ENCODE assay signal across 2 cellular contexts in genomic region chr16:29645699-29646187, GRCh38.
A peak's percentile ranks its signal among the peaks of the same experiment; 100 is the strongest.
TF ChIP-seq lines count a peak whose summit lies in the region.

No MANE protein-coding gene starts in this region.

TF ChIP-seq in HEK293, 187 proteins besides CTCF, POLR2A, EP300 and RAD21 (continued from another document):
- peak; percentile 56 for TF ChIP-seq ZNF518A (tag by site-specific recombination; conservative IDR thresholded peaks at IDR 0.05; ENCODE audit: low read depth)

TF ChIP-seq in HepG2, 621 proteins besides CTCF, POLR2A, EP300 and RAD21 (continued from another document and continues in another):
- no peak for TF ChIP-seq RFXAP (CRISPR knock-in tag; IDR thresholded peaks at IDR 0.05; ENCODE audit: borderline replicate concordance)
- TF ChIP-seq ZNF274 (CRISPR knock-in tag; IDR thresholded peaks at IDR 0.05) = peak; percentile 45; the same call in 1 of the 2 replicates
- no peak for TF ChIP-seq IRF9 (CRISPR knock-in tag; IDR thresholded peaks at IDR 0.05; ENCODE audit: borderline replicate concordance)
- no peak for TF ChIP-seq ZBTB38 (CRISPR knock-in tag; IDR thresholded peaks at IDR 0.05)
- TF ChIP-seq JARID2 (CRISPR knock-in tag; IDR thresholded peaks at IDR 0.05; ENCODE audit: insufficient replicate concordance) = no peak
- TF ChIP-seq ELK4 (CRISPR knock-in tag; IDR thresholded peaks at IDR 0.05; ENCODE audit: borderline replicate concordance) = no peak
- no peak for TF ChIP-seq ZNF317 (CRISPR knock-in tag; IDR thresholded peaks at IDR 0.05)
- TF ChIP-seq ZNF24 (IDR thresholded peaks at IDR 0.05) = no peak
- 0 out of 2 replicates have a peak, but pooled peaks have one; percentile 38 for TF ChIP-seq ZBTB49 (CRISPR knock-in tag; IDR thresholded peaks at IDR 0.05; ENCODE audit: borderline replicate concordance)
- no peak for TF ChIP-seq ATF7-NPFF (CRISPR knock-in tag; IDR thresholded peaks at IDR 0.05; ENCODE audit: low read depth)
- no peak for TF ChIP-seq MXI1 (IDR thresholded peaks at IDR 0.05; ENCODE audit: borderline replicate concordance, low read depth, low read length)
- peak; percentile 81 for TF ChIP-seq HCFC1 (IDR thresholded peaks at IDR 0.05; ENCODE audit: low read depth, low read length)
- TF ChIP-seq ATAD3A (CRISPR knock-in tag; IDR thresholded peaks at IDR 0.05) = no peak
- TF ChIP-seq REL (CRISPR knock-in tag; conservative IDR thresholded peaks at IDR 0.05) = no peak
- no peak for TF ChIP-seq TOPORS (CRISPR knock-in tag; IDR thresholded peaks at IDR 0.05)
- TF ChIP-seq SNAPC2 (CRISPR knock-in tag; IDR thresholded peaks at IDR 0.05) = no peak
- TF ChIP-seq RXRA (CRISPR knock-in tag; IDR thresholded peaks at IDR 0.05) = no peak
- no peak for TF ChIP-seq TEF (CRISPR knock-in tag; IDR thresholded peaks at IDR 0.05)
- no peak for TF ChIP-seq JUNB (CRISPR knock-in tag; IDR thresholded peaks at IDR 0.05; ENCODE audit: borderline replicate concordance)
- TF ChIP-seq SNAI1 (CRISPR knock-in tag; IDR thresholded peaks at IDR 0.05; ENCODE audit: borderline replicate concordance) = no peak
- TF ChIP-seq SP2 (CRISPR knock-in tag; IDR thresholded peaks at IDR 0.05) = no peak
- 0 out of 2 replicates have a peak, but pooled peaks have one; percentile 40 for TF ChIP-seq FOXK1 (CRISPR knock-in tag; IDR thresholded peaks at IDR 0.05; ENCODE audit: borderline replicate concordance, low read depth)
- TF ChIP-seq ZNF362 (CRISPR knock-in tag; IDR thresholded peaks at IDR 0.05; ENCODE audit: borderline replicate concordance) = peak; percentile 62; the same call in 1 of the 2 replicates
- TF ChIP-seq ZNF33A (CRISPR knock-in tag; IDR thresholded peaks at IDR 0.05; ENCODE audit: borderline replicate concordance) = no peak
- no peak for TF ChIP-seq ZNF282 (IDR thresholded peaks at IDR 0.05; ENCODE audit: partially characterized antibody)
- 0 out of 2 replicates have a peak, but pooled peaks have one; percentile 48 for TF ChIP-seq SPEN (CRISPR knock-in tag; IDR thresholded peaks at IDR 0.05; ENCODE audit: low read depth)
- no peak for TF ChIP-seq ZNF382 (CRISPR knock-in tag; IDR thresholded peaks at IDR 0.05; ENCODE audit: borderline replicate concordance)
- TF ChIP-seq PTBP1 (IDR thresholded peaks at IDR 0.05; ENCODE audit: low read depth, low read length, poor library complexity, severe bottlenecking) = no peak
- TF ChIP-seq XBP1 (CRISPR knock-in tag; IDR thresholded peaks at IDR 0.05) = no peak
- TF ChIP-seq ZSCAN20 (CRISPR knock-in tag; IDR thresholded peaks at IDR 0.05; ENCODE audit: borderline replicate concordance) = no peak
- 0 out of 2 replicates have a peak, but pooled peaks have one; percentile 23 for TF ChIP-seq WIZ (CRISPR knock-in tag; IDR thresholded peaks at IDR 0.05)
- TF ChIP-seq HNF1A (IDR thresholded peaks at IDR 0.05; ENCODE audit: low read depth) = no peak
- TF ChIP-seq HNF1A (CRISPR knock-in tag; IDR thresholded peaks at IDR 0.05; ENCODE audit: borderline replicate concordance) = no peak
- TF ChIP-seq YEATS4 (CRISPR knock-in tag; IDR thresholded peaks at IDR 0.05; ENCODE audit: borderline replicate concordance) = peak; percentile 41; the same call in 1 of the 2 replicates
- no peak for TF ChIP-seq MYPOP (CRISPR knock-in tag; IDR thresholded peaks at IDR 0.05)
- no peak for TF ChIP-seq CENPT (CRISPR knock-in tag; IDR thresholded peaks at IDR 0.05; ENCODE audit: low read depth)
- TF ChIP-seq ZBTB37 (CRISPR knock-in tag; IDR thresholded peaks at IDR 0.05) = no peak
- TF ChIP-seq EHMT2 (IDR thresholded peaks at IDR 0.05; ENCODE audit: borderline replicate concordance, low read depth, low read length) = peak; percentile 91
- TF ChIP-seq ZNF138 (CRISPR knock-in tag; IDR thresholded peaks at IDR 0.05; ENCODE audit: low read depth) = no peak
- TF ChIP-seq ETV6 (CRISPR knock-in tag; conservative IDR thresholded peaks at IDR 0.05) = peak; percentile 45; the same call in 1 of the 2 replicates
- 0 out of 2 replicates have a peak, but pooled peaks have one; percentile 29 for TF ChIP-seq TARDBP (CRISPR knock-in tag; IDR thresholded peaks at IDR 0.05)
- TF ChIP-seq ZNF710 (CRISPR knock-in tag; IDR thresholded peaks at IDR 0.05; ENCODE audit: borderline replicate concordance) = no peak
- no peak for TF ChIP-seq HBP1 (CRISPR knock-in tag; IDR thresholded peaks at IDR 0.05; ENCODE audit: low read depth)
- no peak for TF ChIP-seq ZNF20 (CRISPR knock-in tag; IDR thresholded peaks at IDR 0.05)
- no peak for TF ChIP-seq NCOA2 (CRISPR knock-in tag; IDR thresholded peaks at IDR 0.05)
- no peak for TF ChIP-seq KDM5B (CRISPR knock-in tag; IDR thresholded peaks at IDR 0.05; ENCODE audit: borderline replicate concordance)
- TF ChIP-seq ATF4 (CRISPR knock-in tag; IDR thresholded peaks at IDR 0.05) = no peak
- TF ChIP-seq NFYC (CRISPR knock-in tag; IDR thresholded peaks at IDR 0.05) = peak; percentile 94
- no peak for TF ChIP-seq ZNF570 (CRISPR knock-in tag; IDR thresholded peaks at IDR 0.05; ENCODE audit: borderline replicate concordance)
